ENCODE assay signal across 14 cellular contexts in genomic region chr22:38456841-38457699, GRCh38. TPM values are rescaled to one million over a fixed set of nuclear protein-coding genes. Genes with fewer than 3 reads are reported as not detected.
A peak's percentile ranks its signal among the peaks of the same experiment; 100 is the strongest.
DNase-seq lines count a peak whose midpoint lies in the region; ATAC-seq and TF ChIP-seq lines count a peak whose summit lies in the region.
"Had no signal": no experiment of that assay in that cellular context is flagged by ENCODE, and none has a peak within 500 bp of the region (broad histone marks: within the 10 kb centered on the region; RNA-seq: fewer than 3 reads in every experiment).

No MANE protein-coding gene starts in this region.

- TF ChIP-seq RAD21 in HCT116 (IDR thresholded peaks at IDR 0.05; ENCODE audit: low read depth) = no peak

- peaks cover 33% of the 10 kb centered on the region for H3K27me3 ChIP-seq in CD8-positive, alpha-beta T cell (ENCODE audit: insufficient read depth, low read length)
- H3K27me3 ChIP-seq in HCT116 (ENCODE audit: insufficient read depth, low read length) (no peaks in the 10 kb centered on the region), dorsolateral prefrontal cortex (peaks cover 0 to 24% (median 0%) of the 10 kb centered on the region in 45 donors)

- H3K79me2 ChIP-seq in HCT116 (ENCODE audit: insufficient read depth, low read length) = no peaks in the 10 kb centered on the region

- POLR2A ChIA-PET in CD8-positive, alpha-beta T cell (lab: Charles Lee) = no interaction called here
- POLR2A ChIA-PET in HCT116 (lab: Charles Lee) = no interaction called here

- no peaks in the 10 kb centered on the region for H3K9me3 Mint-ChIP-seq in CD8-positive, alpha-beta T cell
- no peaks in the 10 kb centered on the region for H3K9me3 Mint-ChIP-seq in neural crest cell

- RAD21 ChIA-PET in HCT116 (lab: Charles Lee; ENCODE audit: low non-redundant PET in 1 of 2, low total read pairs in 2 of 2, uncharacterized antibody in 2 of 2, unreplicated experiment in 2 of 2) = no interaction called here

- CTCF ChIA-PET in CD8-positive, alpha-beta T cell (lab: Charles Lee) = no interaction called here
- CTCF ChIA-PET in HCT116 (lab: Charles Lee) = no interaction called here

- no peak for ATAC-seq in CD8-positive, alpha-beta T cell
- no peak for ATAC-seq in HCT116
- ATAC-seq in HG03139 (IDR thresholded peaks at IDR 0.05; ENCODE audit: unreplicated experiment) = no peak
- ATAC-seq in GM18867 (IDR thresholded peaks at IDR 0.05; ENCODE audit: unreplicated experiment) = no peak

- no peak for DNase-seq in CD8-positive, alpha-beta T cell
- DNase-seq in HCT116 (ENCODE audit: low read depth, low spot score) (no peak), dorsolateral prefrontal cortex (peak in 4 of 10 donors; percentile 59 to 79 (median 71)), neural crest cell (ENCODE audit: low read depth, low spot score) (no peak), middle frontal gyrus (ENCODE audit: extremely low spot score, low spot score) (no peak)
- DNase-seq: NCI-H1694 treated with DMSO at 0.1 percent for 48 hours; NCI-H526; stimulated activated CD4-positive, alpha-beta T cell treated with anti-CD3 and anti-CD28 coated beads, Interleukin-4, amount 100 ng/mL, for 24 hours; stimulated activated naive CD4-positive, alpha-beta T cell treated with Interleukin-2 at 50 U/mL for 16 hours had no signal

- peaks cover 19% of the 10 kb centered on the region for H3K4me1 Mint-ChIP-seq in CD8-positive, alpha-beta T cell (ENCODE audit: low read depth)
- peaks cover 37% of the 10 kb centered on the region for H3K4me1 Mint-ChIP-seq in neural crest cell

- H3K36me3 ChIP-seq in CD8-positive, alpha-beta T cell (ENCODE audit: insufficient read depth, low read length) = no peaks in the 10 kb centered on the region
- H3K36me3 ChIP-seq in HCT116 (ENCODE audit: control insufficient read depth in 1 of 2, insufficient read depth in 2 of 2, low read length in 2 of 2) = no peaks in the 10 kb centered on the region
- H3K36me3 ChIP-seq: ascending aorta had no signal

- peak overlapping the region; percentile 77 for H3K4me3 Mint-ChIP-seq in CD8-positive, alpha-beta T cell
- peak overlapping the region; percentile 82 for H3K4me3 Mint-ChIP-seq in neural crest cell

- no peak overlapping the region for H2AFZ ChIP-seq in HCT116 (ENCODE audit: low read depth, low read length, poor library complexity, severe bottlenecking)

- H3K4me3 ChIP-seq in CD8-positive, alpha-beta T cell (ENCODE audit: low read depth, low read length) = no peak overlapping the region
- H3K4me3 ChIP-seq in HCT116 (replicated peaks in 1 of 2; ENCODE audit: low read depth in 1 of 2, low read length in 2 of 2) (no peak overlapping the region), dorsolateral prefrontal cortex (peak overlapping the region in 4 of 59 donors; percentile 59 to 81 (median 69))

- no TSS peak for BruUV-seq in HCT116 (replicated peaks; lab: Mats Ljungman, UMichigan)

- H3K27ac Mint-ChIP-seq in CD8-positive, alpha-beta T cell = no peak overlapping the region
- no peak overlapping the region for H3K27ac Mint-ChIP-seq in neural crest cell (ENCODE audit: unreplicated experiment)

- no peaks in the 10 kb centered on the region for H3K36me3 Mint-ChIP-seq in CD8-positive, alpha-beta T cell
- H3K36me3 Mint-ChIP-seq in neural crest cell (ENCODE audit: low read depth) = no peaks in the 10 kb centered on the region

- H3K4me1 ChIP-seq in CD8-positive, alpha-beta T cell (ENCODE audit: insufficient read depth, low read length) = peaks cover 10% of the 10 kb centered on the region
- H3K4me1 ChIP-seq in HCT116 (ENCODE audit: control insufficient read depth in 1 of 2, insufficient read depth in 2 of 2, low read length in 2 of 2) = peaks cover 21 to 35% of the 10 kb centered on the region in 2 experiments

- no peaks in the 10 kb centered on the region for H3K9me2 ChIP-seq in HCT116 (ENCODE audit: insufficient read depth)

- TF ChIP-seq POLR2A in HCT116 (IDR thresholded peaks at IDR 0.05; ENCODE audit: borderline replicate concordance, extremely low read depth, insufficient read depth, insufficient read length) = no peak

- H3K27me3 Mint-ChIP-seq in CD8-positive, alpha-beta T cell (ENCODE audit: low read depth) = peaks cover 61% of the 10 kb centered on the region
- peaks cover 62% of the 10 kb centered on the region for H3K27me3 Mint-ChIP-seq in neural crest cell (ENCODE audit: low read depth)

- H4K20me1 ChIP-seq in HCT116 (ENCODE audit: insufficient read depth) = no peaks in the 10 kb centered on the region

- H3K27ac ChIP-seq in CD8-positive, alpha-beta T cell (ENCODE audit: low read depth, low read length) = no peak overlapping the region
- no peak overlapping the region for H3K27ac ChIP-seq in HCT116 (ENCODE audit: low read depth, low read length)
- peak overlapping the region in 44 of 59 donors; percentile 3 to 80 (median 66) for H3K27ac ChIP-seq in dorsolateral prefrontal cortex
- H3K27ac ChIP-seq: ascending aorta had no signal

- TF ChIP-seq CTCF in CD8-positive, alpha-beta T cell (IDR thresholded peaks at IDR 0.05) = no peak
- TF ChIP-seq CTCF in HCT116 (IDR thresholded peaks at IDR 0.05 in 2 of 3, conservative IDR thresholded peaks at IDR 0.05 in 1 of 3; ENCODE audit: borderline replicate concordance in 1 of 3, insufficient read depth in 1 of 3, low read depth in 2 of 3, low read length in 2 of 3) (no peak), dorsolateral prefrontal cortex (IDR thresholded peaks at IDR 0.05 in 54 of 56, conservative IDR thresholded peaks at IDR 0.05 in 2 of 56; ENCODE audit: low read depth in 1 of 56, partially characterized antibody in 56 of 56) (no peak), neural crest cell (conservative IDR thresholded peaks at IDR 0.05) (no peak)

- no peaks in the 10 kb centered on the region for H3K9me3 ChIP-seq in CD8-positive, alpha-beta T cell (ENCODE audit: low read length)
- no peaks in the 10 kb centered on the region for H3K9me3 ChIP-seq in HCT116 (ENCODE audit: control insufficient read depth in 1 of 2, insufficient read depth in 1 of 2, low read depth in 1 of 2, low read length in 2 of 2)
- H3K9me3 ChIP-seq: ascending aorta had no signal

- intact Hi-C loops in CD8-positive, alpha-beta T cell (cut with DNase I, micrococcal nuclease) = no loop called here
- intact Hi-C loops in HCT116 (cut with micrococcal nuclease) = no loop called here
- intact Hi-C loops in dorsolateral prefrontal cortex (cut with DNase I) = no loop called here

- peak overlapping the region; percentile 36 for H3K4me2 ChIP-seq in HCT116 (ENCODE audit: low read length)

- no peak overlapping the region for H3K9ac ChIP-seq in HCT116 (ENCODE audit: low read length)

TF ChIP-seq in HCT116, 20 proteins besides CTCF, POLR2A, EP300 and RAD21 (continues in another document):
- TF ChIP-seq ATF3 (IDR thresholded peaks at IDR 0.05) (no peak), SIN3A (IDR thresholded peaks at IDR 0.05; ENCODE audit: low read depth) (no peak), TCF7L2 (IDR thresholded peaks at IDR 0.05; ENCODE audit: borderline replicate concordance, extremely low read depth, insufficient read depth, insufficient read length) (no peak), FOSL1 (IDR thresholded peaks at IDR 0.05; ENCODE audit: low read depth) (no peak), ZNF274 (IDR thresholded peaks at IDR 0.05; ENCODE audit: low read depth, low read length) (no peak), SRF (IDR thresholded peaks at IDR 0.05; ENCODE audit: low read depth) (no peak), ZBTB33 (IDR thresholded peaks at IDR 0.05; ENCODE audit: extremely low read depth, insufficient replicate concordance, low read length) (no peak), YY1 (IDR thresholded peaks at IDR 0.05; ENCODE audit: extremely low read depth, insufficient replicate concordance, low read depth, low read length) (no peak), EGR1 (IDR thresholded peaks at IDR 0.05; ENCODE audit: low read depth) (no peak)

RNA-seq across cellular contexts. Expression of gene KCNJ4, which starts 2.1 kb away (rescaled TPM):
- not detected for total RNA-seq in CD8-positive, alpha-beta T cell
- total RNA-seq in HCT116 (2021; ENCODE audit: unreplicated experiment) = not detected
- polyA plus RNA-seq in HCT116 (2012) = 0.02 and 0.05 TPM in 2 replicates
- total RNA-seq in dorsolateral prefrontal cortex = 100 to 1,000 TPM in 35 of 120 experiments, 10 to 100 TPM in 85; 21.0 to 129 (median 87.1) TPM
- total RNA-seq in neural crest cell = 4.0 and 4.4 TPM in 2 replicates
- total RNA-seq: ascending aorta, mesenteric fat pad, pulmonary artery endothelial cell had no signal

RNA-seq across cellular contexts. Expression of gene KDELR3, which starts 10.8 kb away (rescaled TPM):
- total RNA-seq in CD8-positive, alpha-beta T cell = not detected
- total RNA-seq in HCT116 (2021; ENCODE audit: unreplicated experiment) (33.1 TPM), dorsolateral prefrontal cortex (1 to 10 TPM in 88 of 120 experiments, under 1 TPM in 30, not detected in 2; 0.35 to 4.3 (median 1.4) TPM), neural crest cell (5.1 and 5.3 TPM in 2 replicates)
- 29.9 and 33.2 TPM in 2 replicates for polyA plus RNA-seq in HCT116 (2012)

RNA-seq across cellular contexts. Expression of gene DDX17, which starts 49.0 kb away (rescaled TPM):
- 100 to 1,000 TPM; 348 to 386 TPM for total RNA-seq in CD8-positive, alpha-beta T cell
- total RNA-seq in HCT116 (2021; ENCODE audit: unreplicated experiment) (234 TPM), dorsolateral prefrontal cortex (100 to 1,000 TPM; 359 to 670 (median 471) TPM), neural crest cell (485 and 500 TPM in 2 replicates)
- polyA plus RNA-seq in HCT116 (2012) = 108 and 121 TPM in 2 replicates

Comparison
In these comparisons a context has a peak if more than half of its experiments do, and no peak if none do; other contexts are left out.
1. H3K27ac ChIP-seq: peak in dorsolateral prefrontal cortex (44 of 59); none in CD8-positive, alpha-beta T cell (single experiment) and HCT116 (single experiment).